Comparison of ENCODE assay signal across 13 cellular contexts in the genomic region with DNA sequence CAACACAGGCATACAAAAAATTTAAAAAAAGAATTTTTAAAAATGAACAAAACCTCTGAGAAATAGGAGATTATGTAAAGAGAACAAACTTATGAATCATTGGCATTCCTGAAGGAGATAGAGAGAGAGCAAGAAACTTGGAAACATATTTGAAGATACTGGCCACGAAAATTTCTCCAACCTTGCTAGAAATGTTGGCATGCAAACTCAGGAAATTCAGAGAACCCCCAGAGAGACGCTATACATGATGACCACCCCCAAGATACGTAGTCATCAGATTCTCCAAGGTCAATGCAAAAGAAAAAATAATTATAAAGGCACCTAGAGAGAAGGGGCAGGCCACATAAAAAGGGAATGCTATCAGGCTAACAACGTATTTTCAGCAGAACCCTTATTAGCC.
A peak's percentile ranks its signal among the peaks of the same experiment; 100 is the strongest.
DNase-seq lines count a peak whose midpoint lies in the region; FAIRE-seq and TF ChIP-seq lines count a peak whose summit lies in the region.
"Had no signal": no experiment of that assay in that cellular context is flagged by ENCODE, and none has a peak within 500 bp of the region (broad histone marks: within the 10 kb centered on the region; RNA-seq: fewer than 3 reads in every experiment).

No MANE protein-coding gene starts in this region.

- H3K4me2 ChIP-seq in astrocyte (ENCODE audit: low read length) (no peak overlapping the region), neuronal stem cell (ENCODE audit: insufficient read depth, low read length, poor library complexity, severe bottlenecking) (no peak overlapping the region), hepatocyte (no peak overlapping the region)

- H3K27me3 Mint-ChIP-seq in astrocyte (ENCODE audit: low read depth, unreplicated experiment) = peaks cover 11% of the 10 kb centered on the region
- no peaks in the 10 kb centered on the region for H3K27me3 Mint-ChIP-seq in activated T-helper 2 cell treated with anti-CD3 and anti-CD28 coated beads, Interferon-gamma antibody, Interleukin-2, Interleukin-4, amounts not matched to agents 10 μg/mL and 5 μg/mL and 100 μg/mL, durations not matched to agents 14 hours and 24 hours and 36 hours (ENCODE audit: low read depth)
- H3K27me3 Mint-ChIP-seq: CD4-positive, CD25-positive, alpha-beta regulatory T cell; CD8-positive, alpha-beta memory T cell had no signal

- no peak overlapping the region for H3K18ac ChIP-seq in neuronal stem cell (ENCODE audit: low read length)

- H2BK120ac ChIP-seq in neuronal stem cell (ENCODE audit: low read depth, low read length) = no peak overlapping the region

- H2BK15ac ChIP-seq in neuronal stem cell (ENCODE audit: low read length) = no peak overlapping the region

- no peak overlapping the region for H3K14ac ChIP-seq in neuronal stem cell (ENCODE audit: low read length)

- H2BK12ac ChIP-seq in neuronal stem cell (ENCODE audit: low read length) = no peak overlapping the region

- no peaks in the 10 kb centered on the region for H3K79me2 ChIP-seq in astrocyte (ENCODE audit: insufficient read depth, low read length)
- H3K79me2 ChIP-seq in hepatocyte = no peaks in the 10 kb centered on the region

- no peak for FAIRE-seq in astrocyte (lab: Jason Lieb, UNC)
- FAIRE-seq: GM12878, HepG2 had no signal

- no peak overlapping the region for H2AFZ ChIP-seq in astrocyte (ENCODE audit: low read depth, low read length)
- no peak overlapping the region for H2AFZ ChIP-seq in neuronal stem cell (ENCODE audit: low read length)
- no peak overlapping the region for H2AFZ ChIP-seq in hepatocyte

- no peak overlapping the region for H3K23ac ChIP-seq in neuronal stem cell (ENCODE audit: low read depth, low read length, poor library complexity)

- H3K79me1 ChIP-seq in neuronal stem cell (ENCODE audit: low read depth, low read length) = no peaks in the 10 kb centered on the region

- no peak overlapping the region for H2BK5ac ChIP-seq in neuronal stem cell (ENCODE audit: low read length)

- no peak overlapping the region for H3K27ac ChIP-seq in astrocyte (ENCODE audit: low read depth, low read length)
- no peak overlapping the region for H3K27ac ChIP-seq in neuronal stem cell (replicated peaks; ENCODE audit: low read length)
- H3K27ac ChIP-seq in hepatocyte = no peak overlapping the region

- whole genome bisulfite sequencing in neuronal stem cell (ENCODE audit: extremely low coverage in 2 of 2, insufficient read length in 2 of 2, insufficient replicate concordance in 1 of 2), 2 donors = no CpG with 5 or more reads among the region's 4 CpGs
- WGBS in hepatocyte (ENCODE audit: low lambda C conversion rate, missing lambda C conversion rate) = 65% methylated on average over 4 of the region's 4 CpGs

- H3K4me3 ChIP-seq in astrocyte (ENCODE audit: insufficient read depth, low read depth, low read length) = no peak overlapping the region
- no peak overlapping the region for H3K4me3 ChIP-seq in choroid plexus epithelial cell (ENCODE audit: low read depth, low read length)
- H3K4me3 ChIP-seq in neuronal stem cell (ENCODE audit: low read length in 2 of 2) = no peak overlapping the region
- no peak overlapping the region for H3K4me3 ChIP-seq in hepatocyte
- H3K4me3 ChIP-seq: GM12878 had no signal

- no peaks in the 10 kb centered on the region for H4K20me1 ChIP-seq in astrocyte (ENCODE audit: insufficient read depth, low read length)
- no peaks in the 10 kb centered on the region for H4K20me1 ChIP-seq in hepatocyte (ENCODE audit: insufficient read depth, poor library complexity, severe bottlenecking)

- H3K27me3 ChIP-seq in astrocyte (ENCODE audit: insufficient read depth, low read length) (no peaks in the 10 kb centered on the region), neuronal stem cell (ENCODE audit: control insufficient read depth in 3 of 3, insufficient read depth in 3 of 3, low read depth in 1 of 3, low read length in 3 of 3) (no peaks in the 10 kb centered on the region), hepatocyte (no peaks in the 10 kb centered on the region)
- H3K27me3 ChIP-seq: BE2C had no signal

- H3K27ac Mint-ChIP-seq in astrocyte (ENCODE audit: unreplicated experiment) = no peak overlapping the region
- no peak overlapping the region for H3K27ac Mint-ChIP-seq in activated T-helper 2 cell treated with anti-CD3 and anti-CD28 coated beads, Interferon-gamma antibody, Interleukin-2, Interleukin-4, amounts not matched to agents 10 μg/mL and 5 μg/mL and 100 μg/mL, durations not matched to agents 14 hours and 24 hours and 36 hours
- H3K27ac Mint-ChIP-seq: CD4-positive, CD25-positive, alpha-beta regulatory T cell; CD8-positive, alpha-beta memory T cell; H9 had no signal

- no peak overlapping the region for H3K4ac ChIP-seq in neuronal stem cell (ENCODE audit: low read length)

- H3K4me1 Mint-ChIP-seq in astrocyte (ENCODE audit: low read depth, unreplicated experiment) = peaks cover 9% of the 10 kb centered on the region
- H3K4me1 Mint-ChIP-seq in activated T-helper 2 cell treated with anti-CD3 and anti-CD28 coated beads, Interferon-gamma antibody, Interleukin-2, Interleukin-4, amounts not matched to agents 10 μg/mL and 5 μg/mL and 100 μg/mL, durations not matched to agents 14 hours and 24 hours and 36 hours (ENCODE audit: low read depth) = no peaks in the 10 kb centered on the region
- H3K4me1 Mint-ChIP-seq: CD4-positive, CD25-positive, alpha-beta regulatory T cell; CD8-positive, alpha-beta memory T cell had no signal

- H3K4me3 Mint-ChIP-seq in astrocyte (ENCODE audit: unreplicated experiment) = no peak overlapping the region
- H3K4me3 Mint-ChIP-seq in activated T-helper 2 cell treated with anti-CD3 and anti-CD28 coated beads, Interferon-gamma antibody, Interleukin-2, Interleukin-4, amounts not matched to agents 10 μg/mL and 5 μg/mL and 100 μg/mL, durations not matched to agents 14 hours and 24 hours and 36 hours (ENCODE audit: low read depth) = no peak overlapping the region
- H3K4me3 Mint-ChIP-seq: CD4-positive, CD25-positive, alpha-beta regulatory T cell; CD8-positive, alpha-beta memory T cell; H9 had no signal

- H3K4me1 ChIP-seq in astrocyte (ENCODE audit: insufficient read depth, low read length) (no peaks in the 10 kb centered on the region), neuronal stem cell (ENCODE audit: control insufficient read depth in 2 of 2, insufficient read depth in 1 of 2, low read depth in 1 of 2, low read length in 2 of 2) (no peaks in the 10 kb centered on the region), hepatocyte (ENCODE audit: insufficient read depth) (no peaks in the 10 kb centered on the region)
- H3K4me1 ChIP-seq: BE2C had no signal

- DNase-seq in astrocyte (ENCODE audit: low read depth) (peak; percentile 6), choroid plexus epithelial cell (ENCODE audit: low read depth) (peak; percentile 20), iris pigment epithelial cell (ENCODE audit: low read depth) (peak; percentile 4), neuronal stem cell (ENCODE audit: low spot score) (no peak), hepatocyte (ENCODE audit: low spot score) (no peak)
- no peak for DNase-seq in activated T-helper 2 cell treated with anti-CD3 and anti-CD28 coated beads, Interferon-gamma antibody, Interleukin-2, Interleukin-4, amounts not matched to agents 10 μg/mL and 5 μg/mL and 100 μg/mL, durations not matched to agents 14 hours and 24 hours and 36 hours (ENCODE audit: low spot score)
- DNase-seq: BE2C; C1 segment of cervical spinal cord; CD4-positive, CD25-positive, alpha-beta regulatory T cell; CD8-positive, alpha-beta memory T cell; H9 had no signal

- H4K8ac ChIP-seq in neuronal stem cell (ENCODE audit: low read depth, low read length) = no peak overlapping the region

- H2AK5ac ChIP-seq in neuronal stem cell (ENCODE audit: low read depth, low read length) = no peak overlapping the region

- H3K9me3 Mint-ChIP-seq in astrocyte (ENCODE audit: unreplicated experiment) = no peaks in the 10 kb centered on the region
- H3K9me3 Mint-ChIP-seq in activated T-helper 2 cell treated with anti-CD3 and anti-CD28 coated beads, Interferon-gamma antibody, Interleukin-2, Interleukin-4, amounts not matched to agents 10 μg/mL and 5 μg/mL and 100 μg/mL, durations not matched to agents 14 hours and 24 hours and 36 hours = peaks cover 7% of the 10 kb centered on the region

- H3K9me2 ChIP-seq in hepatocyte (replicated peaks; ENCODE audit: insufficient read depth) = no peaks in the 10 kb centered on the region

- no peak overlapping the region for H4K91ac ChIP-seq in neuronal stem cell (ENCODE audit: low read depth, low read length, poor library complexity)

- H3K9me3 ChIP-seq in astrocyte (ENCODE audit: insufficient read depth, low read depth, low read length) (no peaks in the 10 kb centered on the region), neuronal stem cell (replicated peaks in 1 of 2; ENCODE audit: control insufficient read depth in 2 of 2, insufficient read depth in 1 of 2, low read depth in 1 of 2, low read length in 2 of 2) (no peaks in the 10 kb centered on the region), hepatocyte (ENCODE audit: low read depth) (no peaks in the 10 kb centered on the region)
- H3K9me3 ChIP-seq: BE2C had no signal

- no peak overlapping the region for H3K9ac ChIP-seq in astrocyte (ENCODE audit: low read length)
- H3K9ac ChIP-seq in neuronal stem cell (ENCODE audit: low read depth, low read length, poor library complexity) = no peak overlapping the region

- H3K36me3 Mint-ChIP-seq in astrocyte (ENCODE audit: low read depth, unreplicated experiment) = no peaks in the 10 kb centered on the region
- no peaks in the 10 kb centered on the region for H3K36me3 Mint-ChIP-seq in activated T-helper 2 cell treated with anti-CD3 and anti-CD28 coated beads, Interferon-gamma antibody, Interleukin-2, Interleukin-4, amounts not matched to agents 10 μg/mL and 5 μg/mL and 100 μg/mL, durations not matched to agents 14 hours and 24 hours and 36 hours (ENCODE audit: low read depth)
- H3K36me3 Mint-ChIP-seq: CD4-positive, CD25-positive, alpha-beta regulatory T cell; CD8-positive, alpha-beta memory T cell had no signal

- intact Hi-C loops in activated T-helper 2 cell treated with anti-CD3 and anti-CD28 coated beads, Interferon-gamma antibody, Interleukin-2, Interleukin-4, amounts not matched to agents 10 μg/mL and 5 μg/mL and 100 μg/mL, durations not matched to agents 14 hours and 24 hours and 36 hours (cut with micrococcal nuclease) = no loop called here

- H3K36me3 ChIP-seq in astrocyte (ENCODE audit: insufficient read depth, low read length) (no peaks in the 10 kb centered on the region), neuronal stem cell (replicated peaks in 1 of 2; ENCODE audit: control insufficient read depth in 2 of 2, insufficient read depth in 2 of 2, low read length in 2 of 2) (no peaks in the 10 kb centered on the region), hepatocyte (replicated peaks; ENCODE audit: insufficient read depth, low read depth) (no peaks in the 10 kb centered on the region)
- H3K36me3 ChIP-seq: BE2C had no signal

- TF ChIP-seq CTCF in astrocyte (IDR thresholded peaks at IDR 0.05; ENCODE audit: insufficient read depth, low read depth, low read length) = no peak
- TF ChIP-seq CTCF in choroid plexus epithelial cell (conservative IDR thresholded peaks at IDR 0.05; ENCODE audit: low read depth, low read length) = no peak
- TF ChIP-seq CTCF in hepatocyte (IDR thresholded peaks at IDR 0.05; ENCODE audit: poor library complexity) = no peak

Comparison
In these comparisons a context has a peak if more than half of its experiments do, and no peak if none do; other contexts are left out.
1. DNase-seq: peak in astrocyte (single experiment), choroid plexus epithelial cell (single experiment) and iris pigment epithelial cell (single experiment); none in activated T-helper 2 cell treated with anti-CD3 and anti-CD28 coated beads, Interferon-gamma antibody, Interleukin-2, Interleukin-4, amounts not matched to agents 10 μg/mL and 5 μg/mL and 100 μg/mL, durations not matched to agents 14 hours and 24 hours and 36 hours (single experiment), neuronal stem cell (single experiment) and hepatocyte (single experiment).